ENCODE assay signal across 8 cellular contexts in genomic region chr10:35642023-35642792, GRCh38. TPM values are rescaled to one million over a fixed set of nuclear protein-coding genes. Genes with fewer than 3 reads are reported as not detected.
DNase-seq lines count a peak whose midpoint lies in the region; ATAC-seq and TF ChIP-seq lines count a peak whose summit lies in the region.

TSS of gene FZD8 (minus strand) at chr10:35642296. CDS start at chr10:35641429, 867 bp downstream.

- in situ Hi-C loops in GM18951 (cut with MboI; ENCODE audit: low sequenced_read_pairs, unreplicated experiment): no loop called here

- H3K4me3 ChIP-seq in lower leg skin (ENCODE audit: low read depth, poor library complexity, severe bottlenecking): peak within 1 kb of the TSS; percentile 72

- DNase-seq in AG08396 (ENCODE audit: low spot score) (peak; percentile 96), NCI-H345 (lab: John Stamatoyannopoulos, UW) (peak; percentile 91), ecto neural progenitor cell (ENCODE audit: low spot score) (peak; percentile 93), lower leg skin (ENCODE audit: low spot score in 2 of 2) (peak; percentile 86 to 97)
- peak; percentile 79 to 84 for DNase-seq in activated CD4-positive, alpha-beta T cell treated with anti-CD3 and anti-CD28 coated beads, Interleukin-2, amount 50 U/mL, for 48 hours
- DNase-seq in stimulated activated CD4-positive, alpha-beta T cell treated with anti-CD3 and anti-CD28 coated beads, Interleukin-4, amount 100 ng/mL, for 1 hour: peak; percentile 76

- no peak for TF ChIP-seq CTCF in lower leg skin (IDR thresholded peaks at IDR 0.05)

- peak; percentile 88 for ATAC-seq in HG03139 (IDR thresholded peaks at IDR 0.05; ENCODE audit: unreplicated experiment)

- TF ChIP-seq POLR2A in GM18951 (IDR thresholded peaks at IDR 0.05; ENCODE audit: extremely low read depth, insufficient read depth, insufficient read length): peak; percentile 49
- TF ChIP-seq POLR2A in lower leg skin (IDR thresholded peaks at IDR 0.05): no peak

- whole genome bisulfite sequencing in lower leg skin, 2 donors: 1 to 2% methylated on average over 32 to 48 of the region's 82 CpGs

- intact Hi-C loops in lower leg skin (cut with DNase I; ENCODE audit: low total_unique reads): no loop called here

RNA-seq across cellular contexts. Expression of gene FZD8, which starts in this region (rescaled TPM):
- 10 to 100 TPM in 2 of 4 donors, 1 to 10 TPM in 2; 5.2 to 13.1 (median 8.6) TPM for total RNA-seq in lower leg skin

Comparison
In these comparisons a context has a peak if more than half of its experiments do, and no peak if none do; other contexts are left out.
1. Peak in every context shown above with its lines: DNase-seq, ATAC-seq and H3K4me3 ChIP-seq.